In the genomic region with DNA sequence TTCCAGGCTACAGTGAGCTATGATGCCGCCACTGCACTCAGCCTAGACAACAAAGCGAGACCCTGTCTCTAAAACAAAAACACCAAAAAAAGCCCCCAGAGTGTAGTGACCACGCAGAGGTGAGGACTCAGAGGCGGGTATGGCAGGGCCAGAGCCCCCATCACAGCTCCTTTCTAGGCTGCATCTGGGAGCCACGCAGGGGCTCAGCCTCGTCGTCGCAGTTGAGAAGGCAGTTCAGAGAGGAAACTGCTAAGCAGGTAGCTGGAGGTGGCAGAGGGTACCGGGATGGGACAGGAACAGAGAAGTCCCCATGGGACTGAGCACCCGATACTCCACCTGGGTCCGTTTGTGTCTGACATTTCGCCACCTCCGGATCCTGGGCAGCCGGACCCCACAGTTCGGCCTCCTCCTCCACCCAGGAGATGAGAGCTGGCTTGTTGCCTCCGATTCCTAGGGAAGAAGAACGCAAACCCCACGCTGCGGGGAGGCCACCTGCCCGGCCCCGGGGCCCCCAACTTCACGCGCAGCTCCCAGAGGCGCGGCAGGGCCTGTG, we compare ENCODE assay signal across 8 cellular contexts. TPM values are rescaled to one million over a fixed set of nuclear protein-coding genes. Genes with fewer than 3 reads are reported as not detected.
DNase-seq lines count a peak whose midpoint lies in the region; ATAC-seq, FAIRE-seq and TF ChIP-seq lines count a peak whose summit lies in the region.

No MANE protein-coding gene starts in this region.

- H2AFZ ChIP-seq in keratinocyte (ENCODE audit: control insufficient read depth, low read length), result peak overlapping the region; percentile 81

- H3K4me3 ChIP-seq in adrenal gland (peak overlapping the region; percentile 83 to 91 (median 88)), keratinocyte (ENCODE audit: control insufficient read depth in 2 of 3, extremely low read depth in 1 of 3, insufficient read depth in 2 of 3, low read depth in 1 of 3, low read length in 3 of 3) (peak overlapping the region; percentile 70 to 86 (median 83)), subcutaneous abdominal adipose tissue (ENCODE audit: low read depth in 1 of 5, low read length in 5 of 5) (peak overlapping the region; percentile 71 to 88 (median 78))

- peak overlapping the region; percentile 85 for H3K4me2 ChIP-seq in keratinocyte (ENCODE audit: control insufficient read depth, extremely low read depth, insufficient read depth, low read depth, low read length)

- no peak for FAIRE-seq in keratinocyte (lab: Jason Lieb, UNC)

- no peaks in the 10 kb centered on the region for H3K9me3 Mint-ChIP-seq in activated CD8-positive, alpha-beta memory T cell treated with anti-CD3 and anti-CD28 coated beads, Interleukin-2, amount 10 ng/mL, durations not matched to agents 7 days and 5 days (ENCODE audit: low read depth)

- H3K9me1 ChIP-seq in keratinocyte (ENCODE audit: control insufficient read depth, extremely low read depth, insufficient read depth, low read length), result no peaks in the 10 kb centered on the region

- H3K27me3 Mint-ChIP-seq in activated CD8-positive, alpha-beta memory T cell treated with anti-CD3 and anti-CD28 coated beads, Interleukin-2, amount 10 ng/mL, durations not matched to agents 7 days and 5 days, result no peaks in the 10 kb centered on the region

- H3K9ac ChIP-seq in keratinocyte (ENCODE audit: control insufficient read depth, extremely low read depth, insufficient read depth, low read length), result peak overlapping the region; percentile 91
- peak overlapping the region; percentile 48 to 98 (median 92) for H3K9ac ChIP-seq in subcutaneous abdominal adipose tissue (ENCODE audit: low read length in 5 of 5)

- peak overlapping the region; percentile 83 for H3K4me3 Mint-ChIP-seq in activated CD8-positive, alpha-beta memory T cell treated with anti-CD3 and anti-CD28 coated beads, Interleukin-2, amount 10 ng/mL, durations not matched to agents 7 days and 5 days

- dilution Hi-C loops in keratinocyte (cut with MboI; ENCODE audit: extremely low pct_ligation_motif_present, low sequenced_read_pairs), result no loop called here

- peak overlapping the region; percentile 93 to 97 (median 96) for H3K27ac ChIP-seq in adrenal gland
- H3K27ac ChIP-seq in keratinocyte (ENCODE audit: control insufficient read depth, insufficient read depth, low read length), result peak overlapping the region; percentile 84
- peak overlapping the region; percentile 89 for H3K27ac ChIP-seq in subcutaneous abdominal adipose tissue (ENCODE audit: low read depth, low read length)

- intact Hi-C loops in adrenal gland (cut with DNase I), result no loop called here

- TF ChIP-seq POLR2A in adrenal gland (IDR thresholded peaks at IDR 0.05), result no peak

- peaks cover 48% of the 10 kb centered on the region for H3K4me1 Mint-ChIP-seq in activated CD8-positive, alpha-beta memory T cell treated with anti-CD3 and anti-CD28 coated beads, Interleukin-2, amount 10 ng/mL, durations not matched to agents 7 days and 5 days

- H3K4me1 ChIP-seq in adrenal gland (replicated peaks in 1 of 2), result peaks cover 14 to 20% of the 10 kb centered on the region in 2 donors
- peaks cover 11% of the 10 kb centered on the region for H3K4me1 ChIP-seq in keratinocyte (ENCODE audit: control insufficient read depth, extremely low read depth, insufficient read depth, low read length)
- peaks cover 0 to 32% (median 23%) of the 10 kb centered on the region in 5 donors for H3K4me1 ChIP-seq in subcutaneous abdominal adipose tissue (ENCODE audit: control insufficient read depth in 5 of 5, insufficient read depth in 5 of 5, low read length in 5 of 5)

- 9 to 26% (median 12%) methylated on average over 8 to 25 of the region's 25 CpGs for WGBS in adrenal gland, 4 donors

- peaks cover 18% of the 10 kb centered on the region for H3K79me2 ChIP-seq in keratinocyte (ENCODE audit: control insufficient read depth, insufficient read depth, low read length)

- peak; percentile 1 for ATAC-seq in activated CD8-positive, alpha-beta memory T cell treated with anti-CD3 and anti-CD28 coated beads, Interleukin-2, amount 10 ng/mL, durations not matched to agents 7 days and 5 days
- no peak for ATAC-seq in HG02981 (IDR thresholded peaks at IDR 0.05; ENCODE audit: unreplicated experiment)

- no peaks in the 10 kb centered on the region for H4K20me1 ChIP-seq in keratinocyte (ENCODE audit: control insufficient read depth, extremely low read depth, insufficient read depth, low read length)

- H3K9me3 ChIP-seq in adrenal gland (replicated peaks in 1 of 3) (no peaks in the 10 kb centered on the region), keratinocyte (ENCODE audit: control insufficient read depth, low read depth, low read length) (no peaks in the 10 kb centered on the region), subcutaneous abdominal adipose tissue (ENCODE audit: control insufficient read depth in 5 of 5, low read length in 5 of 5) (no peaks in the 10 kb centered on the region)

- peak in 2 of 6 experiments; percentile 5 to 19 for TF ChIP-seq CTCF in adrenal gland (IDR thresholded peaks at IDR 0.05)
- TF ChIP-seq CTCF in keratinocyte (optimal IDR thresholded peaks at IDR 0.05 in 1 of 3, IDR thresholded peaks at IDR 0.05 in 1 of 3, conservative IDR thresholded peaks at IDR 0.05 in 1 of 3; ENCODE audit: extremely low read depth in 1 of 3, insufficient read depth in 2 of 3, low read length in 3 of 3), result no peak

- H3K27me3 ChIP-seq in adrenal gland (no peaks in the 10 kb centered on the region), keratinocyte (ENCODE audit: control insufficient read depth, extremely low read depth, insufficient read depth, low read length) (no peaks in the 10 kb centered on the region), subcutaneous abdominal adipose tissue (ENCODE audit: control insufficient read depth in 5 of 5, insufficient read depth in 4 of 5, low read length in 5 of 5) (no peaks in the 10 kb centered on the region)

- peaks cover 0 to 31% of the 10 kb centered on the region in 2 donors for H3K36me3 ChIP-seq in adrenal gland (replicated peaks in 1 of 2)
- peaks cover 0 to 8% of the 10 kb centered on the region in 2 experiments for H3K36me3 ChIP-seq in keratinocyte (ENCODE audit: control insufficient read depth in 2 of 2, extremely low read depth in 1 of 2, insufficient read depth in 2 of 2, low read length in 2 of 2)
- peaks cover 0 to 36% (median 21%) of the 10 kb centered on the region in 5 donors for H3K36me3 ChIP-seq in subcutaneous abdominal adipose tissue (ENCODE audit: control insufficient read depth in 5 of 5, insufficient read depth in 5 of 5, low read length in 5 of 5)

- CTCF ChIA-PET in activated CD8-positive, alpha-beta memory T cell treated with anti-CD3 and anti-CD28 coated beads, Interleukin-2, amount 10 ng/mL, durations not matched to agents 7 days and 5 days (lab: Charles Lee), result interaction anchor here (0.7 to 3.2 kb wide), 18 partner anchors 10 to 148 kb away, joined by 3 to 60 read pairs (median 5); a partner anchor contains a TSS

- peaks cover 19% of the 10 kb centered on the region for H3K36me3 Mint-ChIP-seq in activated CD8-positive, alpha-beta memory T cell treated with anti-CD3 and anti-CD28 coated beads, Interleukin-2, amount 10 ng/mL, durations not matched to agents 7 days and 5 days

- DNase-seq in activated CD8-positive, alpha-beta memory T cell treated with anti-CD3 and anti-CD28 coated beads, Interleukin-2, amount 10 ng/mL, durations not matched to agents 7 days and 5 days, result no peak
- DNase-seq in activated CD8-positive, alpha-beta memory T cell treated with anti-CD3 and anti-CD28 coated beads, Interleukin-2, amount 50 U/mL, for 4 hours, result no peak
- DNase-seq in HT-29 (ENCODE audit: low spot score) (peak; percentile 24), adrenal gland (no peak), keratinocyte (ENCODE audit: low read depth, low spot score) (no peak), NCI-H524 (lab: John Stamatoyannopoulos, UW) (no peak)

- peak overlapping the region; percentile 87 for H3K27ac Mint-ChIP-seq in activated CD8-positive, alpha-beta memory T cell treated with anti-CD3 and anti-CD28 coated beads, Interleukin-2, amount 10 ng/mL, durations not matched to agents 7 days and 5 days

RNA-seq across cellular contexts. Expression of a gene that starts 0.7 kb away (rescaled TPM):
- total RNA-seq in activated CD8-positive, alpha-beta memory T cell treated with anti-CD3 and anti-CD28 coated beads, Interleukin-2, amount 10 ng/mL, durations not matched to agents 7 days and 5 days, result 10 to 100 TPM; 14.0 to 15.6 TPM
- 8.3 and 9.9 TPM in 2 replicates for total RNA-seq in HT-29 (2014; rRNA removed; shearing (Covaris generic))
- 10 to 100 TPM in 3 of 8 donors, 1 to 10 TPM in 5; 5.1 to 15.0 (median 9.8) TPM for total RNA-seq in adrenal gland
- polyA plus RNA-seq in adrenal gland, result 1 to 10 TPM; 3.6 to 9.7 (median 5.9) TPM
- 1.6 to 2.3 TPM (median 1.6 TPM) in 3 replicates for polyA plus RNA-seq in keratinocyte
- polyA plus RNA-seq in keratinocyte (2011; ENCODE audit: low read depth), result 0.31 TPM
- 1.3 and 1.5 TPM in 2 replicates for polyA plus RNA-seq in keratinocyte (2011; cell fraction: cytosol; rRNA removed)
- 2.9 and 4.0 TPM in 2 replicates for polyA plus RNA-seq in keratinocyte (2011; cell fraction: nucleus; rRNA removed)
- 1.7 and 2.8 TPM in 2 replicates for polyA plus RNA-seq in keratinocyte (2012; ENCODE audit: low replicate concordance)
- polyA minus RNA-seq in keratinocyte, result 0.86 to 1.3 TPM (median 1.2 TPM) in 3 replicates
- polyA minus RNA-seq in keratinocyte (2011; cell fraction: cytosol; rRNA and poly(A)+ RNA removed), result 3.3 TPM
- polyA minus RNA-seq in keratinocyte (2011; cell fraction: nucleus; rRNA and poly(A)+ RNA removed), result 3.0 and 3.3 TPM in 2 replicates

RNA-seq across cellular contexts. Expression of a gene that starts 14.0 kb away (rescaled TPM):
- total RNA-seq in activated CD8-positive, alpha-beta memory T cell treated with anti-CD3 and anti-CD28 coated beads, Interleukin-2, amount 10 ng/mL, durations not matched to agents 7 days and 5 days, result 10 to 100 TPM; 14.5 to 14.7 TPM
- total RNA-seq in HT-29 (2014; rRNA removed; shearing (Covaris generic)), result 5.7 and 7.5 TPM in 2 replicates
- 10 to 100 TPM; 10.3 to 33.2 (median 18.2) TPM for total RNA-seq in adrenal gland
- polyA plus RNA-seq in adrenal gland, result 10 to 100 TPM; 16.4 to 43.4 (median 33.9) TPM
- 3.8 to 4.9 TPM (median 4.3 TPM) in 3 replicates for polyA plus RNA-seq in keratinocyte
- polyA plus RNA-seq in keratinocyte (2011; ENCODE audit: low read depth), result 4.8 TPM
- 1.9 and 5.0 TPM in 2 replicates for polyA plus RNA-seq in keratinocyte (2011; cell fraction: cytosol; rRNA removed)
- 8.3 and 8.5 TPM in 2 replicates for polyA plus RNA-seq in keratinocyte (2011; cell fraction: nucleus; rRNA removed)
- 6.4 TPM in 2 replicates for polyA plus RNA-seq in keratinocyte (2012; ENCODE audit: low replicate concordance)
- 0.35 to 2.5 TPM (median 1.4 TPM) in 3 replicates for polyA minus RNA-seq in keratinocyte
- polyA minus RNA-seq in keratinocyte (2011; cell fraction: cytosol; rRNA and poly(A)+ RNA removed), result 3.1 TPM
- 2.6 and 3.1 TPM in 2 replicates for polyA minus RNA-seq in keratinocyte (2011; cell fraction: nucleus; rRNA and poly(A)+ RNA removed)

RNA-seq across cellular contexts. Expression of a gene that starts 22.8 kb away (rescaled TPM):
- 10 to 100 TPM; 11.3 to 13.2 TPM for total RNA-seq in activated CD8-positive, alpha-beta memory T cell treated with anti-CD3 and anti-CD28 coated beads, Interleukin-2, amount 10 ng/mL, durations not matched to agents 7 days and 5 days
- 7.9 and 8.8 TPM in 2 replicates for total RNA-seq in HT-29 (2014; rRNA removed; shearing (Covaris generic))
- total RNA-seq in adrenal gland, result 10 to 100 TPM; 10.4 to 19.9 (median 15.7) TPM
- polyA plus RNA-seq in adrenal gland, result 1 to 10 TPM; 7.7 to 9.3 (median 8.4) TPM
- polyA plus RNA-seq in keratinocyte, result 2.2 to 4.3 TPM (median 2.7 TPM) in 3 replicates
- 0.42 TPM for polyA plus RNA-seq in keratinocyte (2011; ENCODE audit: low read depth)
- polyA plus RNA-seq in keratinocyte (2011; cell fraction: cytosol; rRNA removed), result 3.3 and 3.4 TPM in 2 replicates
- 3.2 and 4.3 TPM in 2 replicates for polyA plus RNA-seq in keratinocyte (2011; cell fraction: nucleus; rRNA removed)
- polyA plus RNA-seq in keratinocyte (2012; ENCODE audit: low replicate concordance), result 1.4 and 2.8 TPM in 2 replicates
- polyA minus RNA-seq in keratinocyte, result 1.4 to 2.5 TPM (median 1.8 TPM) in 3 replicates
- 2.9 TPM for polyA minus RNA-seq in keratinocyte (2011; cell fraction: cytosol; rRNA and poly(A)+ RNA removed)
- 1.6 and 2.0 TPM in 2 replicates for polyA minus RNA-seq in keratinocyte (2011; cell fraction: nucleus; rRNA and poly(A)+ RNA removed)

RNA-seq across cellular contexts. Expression of a gene that starts 28.0 kb away (rescaled TPM):
- 10 to 100 TPM; 18.9 to 21.2 TPM for total RNA-seq in activated CD8-positive, alpha-beta memory T cell treated with anti-CD3 and anti-CD28 coated beads, Interleukin-2, amount 10 ng/mL, durations not matched to agents 7 days and 5 days
- 7.7 and 12.2 TPM in 2 replicates for total RNA-seq in HT-29 (2014; rRNA removed; shearing (Covaris generic))
- total RNA-seq in adrenal gland, result 10 to 100 TPM in 7 of 8 donors, 1 to 10 TPM in 1; 9.4 to 37.0 (median 15.4) TPM
- polyA plus RNA-seq in adrenal gland, result 10 to 100 TPM in 1 of 3 donors, 1 to 10 TPM in 2; 3.4 to 11.2 (median 8.9) TPM
- polyA plus RNA-seq in keratinocyte, result 3.4 to 4.6 TPM (median 4.1 TPM) in 3 replicates
- 2.4 TPM for polyA plus RNA-seq in keratinocyte (2011; ENCODE audit: low read depth)
- 1.6 and 2.4 TPM in 2 replicates for polyA plus RNA-seq in keratinocyte (2011; cell fraction: cytosol; rRNA removed)
- 12.7 and 13.0 TPM in 2 replicates for polyA plus RNA-seq in keratinocyte (2011; cell fraction: nucleus; rRNA removed)
- 4.0 and 5.0 TPM in 2 replicates for polyA plus RNA-seq in keratinocyte (2012; ENCODE audit: low replicate concordance)
- 2.4 to 5.2 TPM (median 3.0 TPM) in 3 replicates for polyA minus RNA-seq in keratinocyte
- 4.8 TPM for polyA minus RNA-seq in keratinocyte (2011; cell fraction: cytosol; rRNA and poly(A)+ RNA removed)
- 3.8 and 5.4 TPM in 2 replicates for polyA minus RNA-seq in keratinocyte (2011; cell fraction: nucleus; rRNA and poly(A)+ RNA removed)

RNA-seq across cellular contexts. Expression of a gene that starts 31.1 kb away (rescaled TPM):
- 10 to 100 TPM in 1 of 2 experiments, 1 to 10 TPM in 1; 6.2 to 10.3 TPM for total RNA-seq in activated CD8-positive, alpha-beta memory T cell treated with anti-CD3 and anti-CD28 coated beads, Interleukin-2, amount 10 ng/mL, durations not matched to agents 7 days and 5 days
- 47.1 and 47.9 TPM in 2 replicates for total RNA-seq in HT-29 (2014; rRNA removed; shearing (Covaris generic))
- 10 to 100 TPM; 23.2 to 53.0 (median 30.9) TPM for total RNA-seq in adrenal gland
- 100 to 1,000 TPM in 1 of 3 donors, 10 to 100 TPM in 1, 1 to 10 TPM in 1; 8.7 to 103 (median 55.6) TPM for polyA plus RNA-seq in adrenal gland
- 10.9 to 16.6 TPM (median 13.7 TPM) in 3 replicates for polyA plus RNA-seq in keratinocyte
- polyA plus RNA-seq in keratinocyte (2011; ENCODE audit: low read depth), result 4.4 TPM
- polyA plus RNA-seq in keratinocyte (2011; cell fraction: cytosol; rRNA removed), result 12.5 and 22.1 TPM in 2 replicates
- 21.7 and 32.7 TPM in 2 replicates for polyA plus RNA-seq in keratinocyte (2011; cell fraction: nucleus; rRNA removed)
- polyA plus RNA-seq in keratinocyte (2012; ENCODE audit: low replicate concordance), result 17.2 and 19.4 TPM in 2 replicates
- polyA minus RNA-seq in keratinocyte, result 6.5 to 10.8 TPM (median 9.9 TPM) in 3 replicates
- 26.9 TPM for polyA minus RNA-seq in keratinocyte (2011; cell fraction: cytosol; rRNA and poly(A)+ RNA removed)
- 10.2 and 10.3 TPM in 2 replicates for polyA minus RNA-seq in keratinocyte (2011; cell fraction: nucleus; rRNA and poly(A)+ RNA removed)
